In genomic region chr11:34239465-34240149, GRCh38 we compare ENCODE assay signal across 22 cellular contexts.
DNase-seq lines count a peak whose midpoint lies in the region; ATAC-seq and TF ChIP-seq lines count a peak whose summit lies in the region.
"Had no signal": no experiment of that assay in that cellular context is flagged by ENCODE, and none has a peak within 500 bp of the region (broad histone marks: within the 10 kb centered on the region; RNA-seq: fewer than 3 reads in every experiment).

No MANE protein-coding gene starts in this region.

- intact Hi-C loops in gastrocnemius medialis (cut with DNase I; ENCODE audit: low total_unique reads) = no loop called here

- H3K4me2 ChIP-seq in BLaER1 = peak overlapping the region; percentile 59

- TF ChIP-seq POLR2A in gastrocnemius medialis (IDR thresholded peaks at IDR 0.05) (no peak), erythroblast (IDR thresholded peaks at IDR 0.05; ENCODE audit: low read length) (no peak)

- peak; percentile 28 for ATAC-seq in GM18867 (IDR thresholded peaks at IDR 0.05; ENCODE audit: unreplicated experiment)
- ATAC-seq in HG03108 (IDR thresholded peaks at IDR 0.05; ENCODE audit: unreplicated experiment) = peak; percentile 28
- ATAC-seq in activated naive CD8-positive, alpha-beta T cell treated with anti-CD3 and anti-CD28 coated beads, Interleukin-2, amount 50 U/mL, for 24 hours = peak; percentile 17
- ATAC-seq in gastrocnemius medialis = no peak
- no peak for ATAC-seq in esophagus mucosa
- ATAC-seq: mucosa of descending colon had no signal

- no peaks in the 10 kb centered on the region for H4K20me1 ChIP-seq in BLaER1

- peak overlapping the region; percentile 38; the same call in 1 of the 2 replicates for H3K9ac ChIP-seq in BLaER1

- H3K27me3 ChIP-seq in BLaER1 (no peaks in the 10 kb centered on the region), gastrocnemius medialis (no peaks in the 10 kb centered on the region)
- H3K27me3 ChIP-seq: sigmoid colon, suprapubic skin had no signal

- no peaks in the 10 kb centered on the region for H3K9me3 ChIP-seq in BLaER1
- H3K9me3 ChIP-seq in gastrocnemius medialis = no peaks in the 10 kb centered on the region
- H3K9me3 ChIP-seq: mucosa of descending colon, sigmoid colon, suprapubic skin had no signal

- no peaks in the 10 kb centered on the region for H3K9me3 Mint-ChIP-seq in activated naive CD8-positive, alpha-beta T cell treated with anti-CD3 and anti-CD28 coated beads, Interleukin-2, amount 50 U/mL, for 24 hours
- H3K9me3 Mint-ChIP-seq: activated naive CD4-positive, alpha-beta T cell treated with anti-CD3 and anti-CD28 coated beads, Interleukin-2, amount 10 ng/mL, durations not matched to agents 7 days and 5 days had no signal

- H3K4me1 Mint-ChIP-seq in activated naive CD8-positive, alpha-beta T cell treated with anti-CD3 and anti-CD28 coated beads, Interleukin-2, amount 50 U/mL, for 24 hours = peaks cover 84% of the 10 kb centered on the region

- H3K4me3 ChIP-seq in BLaER1 (no peak overlapping the region), gastrocnemius medialis (no peak overlapping the region)
- H3K4me3 ChIP-seq: mucosa of descending colon, sigmoid colon, suprapubic skin had no signal

- H3K36me3 ChIP-seq in BLaER1 (no peaks in the 10 kb centered on the region), gastrocnemius medialis (no peaks in the 10 kb centered on the region)
- H3K36me3 ChIP-seq: sigmoid colon, suprapubic skin had no signal

- H3K36me3 Mint-ChIP-seq in activated naive CD8-positive, alpha-beta T cell treated with anti-CD3 and anti-CD28 coated beads, Interleukin-2, amount 50 U/mL, for 24 hours (ENCODE audit: low read depth) = no peaks in the 10 kb centered on the region
- H3K36me3 Mint-ChIP-seq: activated naive CD4-positive, alpha-beta T cell treated with anti-CD3 and anti-CD28 coated beads, Interleukin-2, amount 10 ng/mL, durations not matched to agents 7 days and 5 days had no signal

- TF ChIP-seq CTCF in gastrocnemius medialis (IDR thresholded peaks at IDR 0.05 in 4 of 5, conservative IDR thresholded peaks at IDR 0.05 in 1 of 5) = no peak

- H3K4me3 Mint-ChIP-seq in activated naive CD8-positive, alpha-beta T cell treated with anti-CD3 and anti-CD28 coated beads, Interleukin-2, amount 50 U/mL, for 24 hours = peak overlapping the region; percentile 22
- H3K4me3 Mint-ChIP-seq: activated naive CD4-positive, alpha-beta T cell treated with anti-CD3 and anti-CD28 coated beads, Interleukin-2, amount 10 ng/mL, durations not matched to agents 7 days and 5 days had no signal

- in situ Hi-C loops in gastrocnemius medialis (cut with MboI; ENCODE audit: low sequenced_read_pairs in 4 of 4) = no loop called here

- H3K27ac ChIP-seq in BLaER1 (no peak overlapping the region), gastrocnemius medialis (no peak overlapping the region)
- H3K27ac ChIP-seq: sigmoid colon, suprapubic skin had no signal

- DNase-seq in activated naive CD8-positive, alpha-beta T cell treated with anti-CD3 and anti-CD28 coated beads, Interleukin-2, amount 50 U/mL, for 24 hours = no peak
- DNase-seq in gastrocnemius medialis (no peak), erythroblast (lab: John Stamatoyannopoulos, UW) (no peak), T1000 (lab: John Stamatoyannopoulos, UW) (no peak)
- DNase-seq: activated CD8-positive, alpha-beta memory T cell treated with anti-CD3 and anti-CD28 coated beads, Interleukin-2, amount 50 U/mL, for 48 hours; activated naive CD4-positive, alpha-beta T cell treated with anti-CD3 and anti-CD28 coated beads, Interleukin-2, amount 10 ng/mL, durations not matched to agents 7 days and 5 days; cortex of kidney; EL; IMR-90; mucosa of descending colon; NCI-H187 treated with DMSO at 0.1 percent for 48 hours; NCI-H446; occipital lobe; Right ventricle myocardium superior; sigmoid colon; stimulated activated CD4-positive, alpha-beta T cell treated with anti-CD3 and anti-CD28 coated beads, Interleukin-2, amount 100 ng/mL, for 24 hours; T-helper 1 cell had no signal

- H3K4me1 ChIP-seq in BLaER1 (peaks cover 17% of the 10 kb centered on the region), gastrocnemius medialis (peaks cover 13% of the 10 kb centered on the region in 2 donors)

- peaks cover 4% of the 10 kb centered on the region for H3K27me3 Mint-ChIP-seq in activated naive CD8-positive, alpha-beta T cell treated with anti-CD3 and anti-CD28 coated beads, Interleukin-2, amount 50 U/mL, for 24 hours

- H3K27ac Mint-ChIP-seq in activated naive CD8-positive, alpha-beta T cell treated with anti-CD3 and anti-CD28 coated beads, Interleukin-2, amount 50 U/mL, for 24 hours = peak overlapping the region; percentile 70
- H3K27ac Mint-ChIP-seq: activated naive CD4-positive, alpha-beta T cell treated with anti-CD3 and anti-CD28 coated beads, Interleukin-2, amount 10 ng/mL, durations not matched to agents 7 days and 5 days had no signal

Comparison
In these comparisons a context has a peak if more than half of its experiments do, and no peak if none do; other contexts are left out.
1. ATAC-seq: peak in GM18867 (single experiment), HG03108 (single experiment) and activated naive CD8-positive, alpha-beta T cell treated with anti-CD3 and anti-CD28 coated beads, Interleukin-2, amount 50 U/mL, for 24 hours (single experiment); none in gastrocnemius medialis (0 of 2) and esophagus mucosa (single experiment).